Comparison of ENCODE assay signal across 1 cellular context in genomic region chr17:57341611-57342010, GRCh38.
TF ChIP-seq lines count a peak whose summit lies in the region.

No MANE protein-coding gene starts in this region.

TF ChIP-seq in HepG2, 621 proteins besides CTCF, POLR2A, EP300 and RAD21:
- TF ChIP-seq ZBTB49 (CRISPR knock-in tag; IDR thresholded peaks at IDR 0.05; ENCODE audit: borderline replicate concordance) (no peak), SIX4 (CRISPR knock-in tag; IDR thresholded peaks at IDR 0.05) (no peak), ZBED4 (CRISPR knock-in tag; IDR thresholded peaks at IDR 0.05; ENCODE audit: borderline replicate concordance) (no peak), ZFP37 (CRISPR knock-in tag; IDR thresholded peaks at IDR 0.05; ENCODE audit: borderline replicate concordance) (no peak)
